Comparison of ENCODE assay signal across 9 cellular contexts in the genomic region with DNA sequence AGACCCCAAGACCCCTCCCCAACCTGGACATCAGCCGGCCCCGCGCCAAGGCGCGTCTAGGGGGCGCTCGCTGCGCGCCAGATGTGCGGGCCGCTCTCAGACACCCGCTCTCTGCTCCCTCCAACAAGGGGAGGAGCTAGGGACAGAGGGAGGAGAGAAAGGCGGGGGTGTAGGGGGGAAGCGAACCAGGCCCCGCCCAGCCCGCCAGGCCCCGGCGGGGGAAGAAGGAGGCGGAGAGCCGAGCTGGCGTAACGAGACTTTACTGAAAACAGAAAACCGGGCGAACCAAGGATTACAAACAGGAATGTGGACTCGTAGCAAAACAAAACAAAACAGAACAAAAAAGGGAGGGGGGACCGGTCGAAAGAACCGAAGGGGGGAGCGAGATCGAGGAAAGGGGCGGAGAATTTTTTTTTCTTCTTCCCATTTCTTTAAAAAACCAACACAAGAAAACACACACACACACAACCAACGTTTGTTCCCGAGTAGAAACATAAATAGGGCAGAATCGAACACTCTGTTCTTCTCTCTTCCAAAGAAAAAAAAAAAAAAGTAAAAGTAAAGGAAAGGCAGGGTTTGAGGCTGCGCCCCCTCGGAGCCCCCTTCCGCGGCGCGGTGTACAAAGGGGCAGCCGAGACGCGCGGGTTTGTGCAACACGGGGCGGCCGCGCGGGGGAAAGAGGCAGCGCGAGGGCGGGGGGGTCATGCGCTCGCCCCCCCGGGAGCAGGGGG. TPM values are rescaled to one million over a fixed set of nuclear protein-coding genes. Genes with fewer than 3 reads are reported as not detected.
DNase-seq lines count a peak whose midpoint lies in the region; ATAC-seq and TF ChIP-seq lines count a peak whose summit lies in the region.
"Had no signal": no experiment of that assay in that cellular context is flagged by ENCODE, and none has a peak within 500 bp of the region (broad histone marks: within the 10 kb centered on the region; RNA-seq: fewer than 3 reads in every experiment).

No MANE protein-coding gene starts in this region.

- peak overlapping the region; percentile 96 to 100 (median 98) for H3K27ac ChIP-seq in BLaER1 treated with 17β-estradiol and CSF1 and Interleukin-3, amounts not matched to agents 10 nM and 100 nM
- peak overlapping the region; percentile 95 for H3K27ac ChIP-seq in adipose tissue (ENCODE audit: low read depth, low read length)
- peak overlapping the region; percentile 95 to 100 (median 100) for H3K27ac ChIP-seq in heart left ventricle
- H3K27ac ChIP-seq in trophoblast cell (ENCODE audit: low read depth, low read length): peak overlapping the region; percentile 99
- H3K27ac ChIP-seq in transverse colon: peak overlapping the region; percentile 97 to 100 (median 100)

- no peak for TF ChIP-seq EP300 in transverse colon (IDR thresholded peaks at IDR 0.05; ENCODE audit: low read depth)

- TF ChIP-seq CTCF in heart left ventricle (IDR thresholded peaks at IDR 0.05): peak; percentile 70 to 98 (median 93)
- peak; percentile 65 to 96 (median 85) for TF ChIP-seq CTCF in transverse colon (IDR thresholded peaks at IDR 0.05)

- peak overlapping the region; percentile 97 for H3K14ac ChIP-seq in trophoblast cell (ENCODE audit: low read length)

- 0 to 2% (median 1%) methylated on average over 45 to 55 of the region's 55 CpGs for WGBS in adipose tissue, 3 donors
- WGBS in heart left ventricle, 4 donors: 1% methylated on average over 52 to 55 of the region's 55 CpGs
- WGBS in trophoblast cell (ENCODE audit: extremely low coverage, insufficient coverage, insufficient read length): no CpG with 5 or more reads among the region's 55 CpGs
- WGBS in transverse colon (ENCODE audit: low coverage in 1 of 2), 2 donors: 1 to 4% methylated on average over 22 to 55 of the region's 55 CpGs

- peak overlapping the region; percentile 85 for H2AK5ac ChIP-seq in trophoblast cell (ENCODE audit: low read length)

- H2BK12ac ChIP-seq in trophoblast cell (ENCODE audit: low read length): no peak overlapping the region

- no peak overlapping the region for H3K23ac ChIP-seq in trophoblast cell (ENCODE audit: low read length)

- H3K79me2 ChIP-seq in trophoblast cell (ENCODE audit: control insufficient read depth, insufficient read depth, low read length, poor library complexity): peaks cover 35% of the 10 kb centered on the region

- peak overlapping the region; percentile 89 for H4K8ac ChIP-seq in trophoblast cell (ENCODE audit: low read depth, low read length)

- H3K18ac ChIP-seq in trophoblast cell (ENCODE audit: low read length): peak overlapping the region; percentile 99

- DNase-seq in NCI-H1436 (lab: John Stamatoyannopoulos, UW) (peak; percentile 92), SW480 (ENCODE audit: low spot score) (peak; percentile 94), heart left ventricle (peak; percentile 94 to 95 (median 95)), trophoblast cell (peak; percentile 84 to 87), transverse colon (peak; percentile 94)

- peak overlapping the region; percentile 84 for H4K91ac ChIP-seq in trophoblast cell (ENCODE audit: low read depth, low read length)

- peaks cover 37 to 69% (median 59%) of the 10 kb centered on the region in 10 experiments for H3K4me1 ChIP-seq in BLaER1 treated with 17β-estradiol and CSF1 and Interleukin-3, amounts not matched to agents 10 nM and 100 nM
- peaks cover 14 to 62% (median 49%) of the 10 kb centered on the region in 12 donors for H3K4me1 ChIP-seq in heart left ventricle
- H3K4me1 ChIP-seq in trophoblast cell (ENCODE audit: control insufficient read depth in 1 of 2, insufficient read depth in 2 of 2, low read length in 2 of 2): peaks cover 20 to 25% of the 10 kb centered on the region in 2 experiments
- H3K4me1 ChIP-seq in transverse colon: peaks cover 37 to 63% (median 52%) of the 10 kb centered on the region in 4 donors

- ATAC-seq in GM21717 (IDR thresholded peaks at IDR 0.05; ENCODE audit: unreplicated experiment): peak; percentile 1
- peak; percentile 72 to 79 (median 74) for ATAC-seq in heart left ventricle

- peak overlapping the region; percentile 73 to 97 (median 90) for H3K4me2 ChIP-seq in BLaER1 treated with 17β-estradiol and CSF1 and Interleukin-3, amounts not matched to agents 10 nM and 100 nM
- H3K4me2 ChIP-seq in trophoblast cell (ENCODE audit: low read length): peak overlapping the region; percentile 93

- peak overlapping the region; percentile 81 to 99 (median 92) for H3K4me3 ChIP-seq in BLaER1 treated with 17β-estradiol and CSF1 and Interleukin-3, amounts not matched to agents 10 nM and 100 nM
- H3K4me3 ChIP-seq in heart left ventricle (peak overlapping the region; percentile 63 to 100 (median 92)), trophoblast cell (ENCODE audit: low read depth, low read length) (peak overlapping the region; percentile 93), transverse colon (peak overlapping the region; percentile 83 to 100 (median 93))

- H4K20me1 ChIP-seq in BLaER1 treated with 17β-estradiol and CSF1 and Interleukin-3, amounts not matched to agents 10 nM and 100 nM: peaks cover 58 to 67% (median 65%) of the 10 kb centered on the region in 11 experiments

- no peak overlapping the region for H2AFZ ChIP-seq in trophoblast cell (ENCODE audit: insufficient read depth, low read length, poor library complexity)

- H3K4ac ChIP-seq in trophoblast cell (ENCODE audit: low read depth, low read length): peak overlapping the region; percentile 100

- H4K12ac ChIP-seq in trophoblast cell (ENCODE audit: low read depth, low read length): peak overlapping the region; percentile 91

- peak overlapping the region; percentile 80 for H2BK5ac ChIP-seq in trophoblast cell (ENCODE audit: low read depth, low read length, poor library complexity)

- peak overlapping the region; percentile 79 for H2BK120ac ChIP-seq in trophoblast cell (ENCODE audit: insufficient read depth, low read length, poor library complexity)

- in situ Hi-C loops in transverse colon (cut with MboI; ENCODE audit: low pct_ligation_motif_present in 1 of 4, low pct_unique_long_range_greater_than_20kb in 1 of 4, low sequenced_read_pairs in 3 of 4): loop anchor here (5.0 to 10.0 kb wide), 3 partner anchors 43 to 128 kb away; a partner anchor contains a TSS

- H3K9ac ChIP-seq in BLaER1 treated with 17β-estradiol and CSF1 and Interleukin-3, amounts not matched to agents 10 nM and 100 nM: peak overlapping the region; percentile 95 to 100 (median 99)
- peak overlapping the region; percentile 95 for H3K9ac ChIP-seq in trophoblast cell (ENCODE audit: low read length)

- intact Hi-C loops in heart left ventricle (cut with DNase I) (loop anchor here (1.0 to 10.0 kb wide), 12 partner anchors 25 to 135 kb away; a partner anchor contains a TSS), transverse colon (cut with DNase I; ENCODE audit: low total_unique reads) (loop anchor here (5.0 kb wide), 1 partner anchor 48 kb away; no protein-coding TSS in a partner anchor)

- peaks cover 26 to 43% (median 38%) of the 10 kb centered on the region in 11 experiments for H3K36me3 ChIP-seq in BLaER1 treated with 17β-estradiol and CSF1 and Interleukin-3, amounts not matched to agents 10 nM and 100 nM
- H3K36me3 ChIP-seq in heart left ventricle (peaks cover 3 to 34% (median 14%) of the 10 kb centered on the region in 9 donors), trophoblast cell (ENCODE audit: control insufficient read depth in 1 of 2, insufficient read depth in 2 of 2, low read length in 2 of 2) (peaks cover 30 to 34% of the 10 kb centered on the region in 2 experiments), transverse colon (peaks cover 0 to 7% (median 3%) of the 10 kb centered on the region in 4 donors)

- peaks cover 29% of the 10 kb centered on the region for H3K79me1 ChIP-seq in trophoblast cell (ENCODE audit: low read length)

- TF ChIP-seq POLR2A in heart left ventricle (IDR thresholded peaks at IDR 0.05) (peak; percentile 88 to 95), transverse colon (IDR thresholded peaks at IDR 0.05) (peak; percentile 93)

- no peaks in the 10 kb centered on the region for H3K27me3 ChIP-seq in BLaER1 treated with 17β-estradiol and CSF1 and Interleukin-3, amounts not matched to agents 10 nM and 100 nM
- H3K27me3 ChIP-seq in heart left ventricle (no peaks in the 10 kb centered on the region), trophoblast cell (ENCODE audit: insufficient read depth, low read length) (no peaks in the 10 kb centered on the region), transverse colon (no peaks in the 10 kb centered on the region)

- H3K9me3 ChIP-seq in BLaER1 treated with 17β-estradiol and CSF1 and Interleukin-3, amounts not matched to agents 10 nM and 100 nM (replicated peaks in 1 of 11): no peaks in the 10 kb centered on the region
- H3K9me3 ChIP-seq in heart left ventricle (no peaks in the 10 kb centered on the region), trophoblast cell (ENCODE audit: insufficient read depth, low read depth, low read length) (no peaks in the 10 kb centered on the region), transverse colon (no peaks in the 10 kb centered on the region)

RNA-seq across cellular contexts. Expression of a gene that starts 1.7 kb away (rescaled TPM):
- 100 to 1,000 TPM; 165 to 392 (median 214) TPM for polyA plus RNA-seq in adipose tissue
- total RNA-seq in heart left ventricle: 100 to 1,000 TPM in 7 of 9 donors, 10 to 100 TPM in 2; 80.2 to 352 (median 137) TPM
- polyA plus RNA-seq in heart left ventricle: 100 to 1,000 TPM; 114 to 236 TPM
- polyA plus RNA-seq in trophoblast cell (2013): 224 and 256 TPM in 2 replicates
- 1,000 to 10,000 TPM in 3 of 4 donors, 100 to 1,000 TPM in 1; 714 to 2,423 (median 1,288) TPM for total RNA-seq in transverse colon

RNA-seq across cellular contexts. Expression of a gene that starts 5.4 kb away (rescaled TPM):
- 10 to 100 TPM in 1 of 3 donors, 1 to 10 TPM in 2; 1.3 to 11.2 (median 1.7) TPM for polyA plus RNA-seq in adipose tissue
- total RNA-seq in heart left ventricle: 1 to 10 TPM in 4 of 9 donors, under 1 TPM in 5; 0.24 to 2.4 (median 0.75) TPM
- polyA plus RNA-seq in heart left ventricle: 1 to 10 TPM in 1 of 2 donors, under 1 TPM in 1; 0.28 to 2.8 TPM
- 1.7 and 1.8 TPM in 2 replicates for polyA plus RNA-seq in trophoblast cell (2013)
- total RNA-seq in transverse colon: 10 to 100 TPM in 3 of 4 donors, 1 to 10 TPM in 1; 4.8 to 49.7 (median 17.5) TPM

RNA-seq across cellular contexts. Expression of a gene that starts 43.2 kb away (rescaled TPM):
- 100 to 1,000 TPM in 2 of 3 donors, 10 to 100 TPM in 1; 46.3 to 118 (median 100) TPM for polyA plus RNA-seq in adipose tissue
- 100 to 1,000 TPM in 5 of 9 donors, 10 to 100 TPM in 4; 65.8 to 167 (median 101) TPM for total RNA-seq in heart left ventricle
- 100 to 1,000 TPM; 127 to 171 TPM for polyA plus RNA-seq in heart left ventricle
- 216 and 223 TPM in 2 replicates for polyA plus RNA-seq in trophoblast cell (2013)
- total RNA-seq in transverse colon: 100 to 1,000 TPM in 3 of 4 donors, 10 to 100 TPM in 1; 94.3 to 218 (median 175) TPM

RNA-seq across cellular contexts. Expression of a gene that starts 53.4 kb away (rescaled TPM):
- 1 to 10 TPM in 1 of 3 donors, under 1 TPM in 2; 0.20 to 4.0 (median 0.22) TPM for polyA plus RNA-seq in adipose tissue
- total RNA-seq in heart left ventricle: 1 to 10 TPM in 5 of 9 donors, under 1 TPM in 3, not detected in 1; 0.16 to 3.6 (median 1.1) TPM
- polyA plus RNA-seq in heart left ventricle: 1 to 10 TPM in 1 of 2 donors, under 1 TPM in 1; 0.82 to 4.6 TPM
- 0.38 and 0.60 TPM in 2 replicates for polyA plus RNA-seq in trophoblast cell (2013)
- 10 to 100 TPM in 2 of 4 donors, 1 to 10 TPM in 2; 3.0 to 18.3 (median 7.7) TPM for total RNA-seq in transverse colon
- total RNA-seq: T-helper 2 cell treated with Interferon-gamma antibody and Interleukin-4, amounts not matched to agents 100 ng/mL and 5 ng/mL, for 36 hours had no signal

Comparison
In these comparisons a context has a peak if more than half of its experiments do, and no peak if none do; other contexts are left out.
1. Peak in every context shown above with its lines: DNase-seq, ATAC-seq, H3K4me3 ChIP-seq and H3K27ac ChIP-seq.